11 cellular contexts compared by ENCODE assay signal in genomic region chr9:130143974-130144373, GRCh38. TPM values are rescaled to one million over a fixed set of nuclear protein-coding genes. Genes with fewer than 3 reads are reported as not detected.
DNase-seq lines count a peak whose midpoint lies in the region; ATAC-seq, FAIRE-seq and TF ChIP-seq lines count a peak whose summit lies in the region.
"Had no signal": no experiment of that assay in that cellular context is flagged by ENCODE, and none has a peak within 500 bp of the region (broad histone marks: within the 10 kb centered on the region; RNA-seq: fewer than 3 reads in every experiment).

No MANE protein-coding gene starts in this region.

- H3K27me3 Mint-ChIP-seq in dendritic cell treated with granulocyte-macrophage colony-stimulating factor and Interleukin-4, amounts not matched to agents 40 ng/mL and 50 ng/mL, for 4 days: peaks cover 40% of the 10 kb centered on the region
- H3K27me3 Mint-ChIP-seq in natural killer cell treated with Interleukin-12 subunit alpha and Interleukin-12 subunit beta and Interleukin-15 and Interleukin-18, amount 100 ng/mL, for 72 hours: peaks cover 4 to 16% of the 10 kb centered on the region in 2 donors

- TF ChIP-seq CTCF in D721Med (IDR thresholded peaks at IDR 0.05; ENCODE audit: insufficient read depth, missing control alignments): no peak

- DNase-seq in AG20443 (ENCODE audit: low spot score) (peak; percentile 68), M059J (ENCODE audit: low read depth) (peak; percentile 90), NCI-H524 treated with DMSO at 0.1 percent for 48 hours (lab: John Stamatoyannopoulos, UW) (no peak), D721Med (ENCODE audit: insufficient read length, low spot score) (no peak)
- no peak for DNase-seq in natural killer cell treated with Interleukin-12 subunit alpha and Interleukin-12 subunit beta and Interleukin-15 and Interleukin-18, amount 100 ng/mL, for 72 hours (ENCODE audit: low spot score)
- no peak for DNase-seq in activated CD4-positive, CD25-positive, alpha-beta regulatory T cell treated with anti-CD3 and anti-CD28 coated beads, Interleukin-2, amount 50 U/mL, for 72 hours
- DNase-seq: DMS 273 treated with DMSO at 0.1 percent for 48 hours, NCI-H1436 treated with DMSO at 0.1 percent for 48 hours, T-helper 9 cell had no signal

- FAIRE-seq in D721Med (lab: Jason Lieb, UNC): no peak

- no peak overlapping the region for H3K27ac Mint-ChIP-seq in dendritic cell treated with granulocyte-macrophage colony-stimulating factor and Interleukin-4, amounts not matched to agents 40 ng/mL and 50 ng/mL, for 4 days
- H3K27ac Mint-ChIP-seq in natural killer cell treated with Interleukin-12 subunit alpha and Interleukin-12 subunit beta and Interleukin-15 and Interleukin-18, amount 100 ng/mL, for 72 hours: peak overlapping the region in 1 of 2 donors; percentile 93

- H3K4me3 Mint-ChIP-seq in dendritic cell treated with granulocyte-macrophage colony-stimulating factor and Interleukin-4, amounts not matched to agents 40 ng/mL and 50 ng/mL, for 4 days: peak overlapping the region; percentile 1
- peak overlapping the region; percentile 53 for H3K4me3 Mint-ChIP-seq in natural killer cell treated with Interleukin-12 subunit alpha and Interleukin-12 subunit beta and Interleukin-15 and Interleukin-18, amount 100 ng/mL, for 72 hours

- H3K4me1 Mint-ChIP-seq in dendritic cell treated with granulocyte-macrophage colony-stimulating factor and Interleukin-4, amounts not matched to agents 40 ng/mL and 50 ng/mL, for 4 days (ENCODE audit: low read depth): peaks cover 37% of the 10 kb centered on the region
- peaks cover 55% of the 10 kb centered on the region in 2 donors for H3K4me1 Mint-ChIP-seq in natural killer cell treated with Interleukin-12 subunit alpha and Interleukin-12 subunit beta and Interleukin-15 and Interleukin-18, amount 100 ng/mL, for 72 hours (ENCODE audit: low read depth in 2 of 2)

- no peaks in the 10 kb centered on the region for H3K9me3 Mint-ChIP-seq in dendritic cell treated with granulocyte-macrophage colony-stimulating factor and Interleukin-4, amounts not matched to agents 40 ng/mL and 50 ng/mL, for 4 days
- no peaks in the 10 kb centered on the region for H3K9me3 Mint-ChIP-seq in natural killer cell treated with Interleukin-12 subunit alpha and Interleukin-12 subunit beta and Interleukin-15 and Interleukin-18, amount 100 ng/mL, for 72 hours

- intact Hi-C loops in dendritic cell treated with granulocyte-macrophage colony-stimulating factor and Interleukin-4, amounts not matched to agents 40 ng/mL and 50 ng/mL, for 4 days (cut with micrococcal nuclease): no loop called here

- ATAC-seq in natural killer cell treated with Interleukin-12 subunit alpha and Interleukin-12 subunit beta and Interleukin-15 and Interleukin-18, amount 100 ng/mL, for 72 hours: peak; percentile 42 to 53
- ATAC-seq in GM19035 (IDR thresholded peaks at IDR 0.05; ENCODE audit: unreplicated experiment): no peak

- peaks cover 10% of the 10 kb centered on the region for H3K36me3 Mint-ChIP-seq in dendritic cell treated with granulocyte-macrophage colony-stimulating factor and Interleukin-4, amounts not matched to agents 40 ng/mL and 50 ng/mL, for 4 days (ENCODE audit: low read depth)
- H3K36me3 Mint-ChIP-seq in natural killer cell treated with Interleukin-12 subunit alpha and Interleukin-12 subunit beta and Interleukin-15 and Interleukin-18, amount 100 ng/mL, for 72 hours: no peaks in the 10 kb centered on the region

RNA-seq across cellular contexts. Expression of gene NCS1, which starts 28.2 kb away (rescaled TPM):
- 30.0 and 49.5 TPM in 2 replicates for total RNA-seq in M059J (2014; rRNA removed; shearing (Covaris generic))
- 10 to 100 TPM; 31.0 to 38.1 TPM for total RNA-seq in natural killer cell treated with Interleukin-12 subunit alpha and Interleukin-12 subunit beta and Interleukin-15 and Interleukin-18, amount 100 ng/mL, for 72 hours

Comparison
In these comparisons a context has a peak if more than half of its experiments do, and no peak if none do; other contexts are left out.
1. DNase-seq: peak in AG20443 (single experiment) and M059J (single experiment); none in natural killer cell treated with Interleukin-12 subunit alpha and Interleukin-12 subunit beta and Interleukin-15 and Interleukin-18, amount 100 ng/mL, for 72 hours (single experiment), NCI-H524 treated with DMSO at 0.1 percent for 48 hours (single experiment), D721Med (single experiment) and activated CD4-positive, CD25-positive, alpha-beta regulatory T cell treated with anti-CD3 and anti-CD28 coated beads, Interleukin-2, amount 50 U/mL, for 72 hours (single experiment).